In the genomic region with DNA sequence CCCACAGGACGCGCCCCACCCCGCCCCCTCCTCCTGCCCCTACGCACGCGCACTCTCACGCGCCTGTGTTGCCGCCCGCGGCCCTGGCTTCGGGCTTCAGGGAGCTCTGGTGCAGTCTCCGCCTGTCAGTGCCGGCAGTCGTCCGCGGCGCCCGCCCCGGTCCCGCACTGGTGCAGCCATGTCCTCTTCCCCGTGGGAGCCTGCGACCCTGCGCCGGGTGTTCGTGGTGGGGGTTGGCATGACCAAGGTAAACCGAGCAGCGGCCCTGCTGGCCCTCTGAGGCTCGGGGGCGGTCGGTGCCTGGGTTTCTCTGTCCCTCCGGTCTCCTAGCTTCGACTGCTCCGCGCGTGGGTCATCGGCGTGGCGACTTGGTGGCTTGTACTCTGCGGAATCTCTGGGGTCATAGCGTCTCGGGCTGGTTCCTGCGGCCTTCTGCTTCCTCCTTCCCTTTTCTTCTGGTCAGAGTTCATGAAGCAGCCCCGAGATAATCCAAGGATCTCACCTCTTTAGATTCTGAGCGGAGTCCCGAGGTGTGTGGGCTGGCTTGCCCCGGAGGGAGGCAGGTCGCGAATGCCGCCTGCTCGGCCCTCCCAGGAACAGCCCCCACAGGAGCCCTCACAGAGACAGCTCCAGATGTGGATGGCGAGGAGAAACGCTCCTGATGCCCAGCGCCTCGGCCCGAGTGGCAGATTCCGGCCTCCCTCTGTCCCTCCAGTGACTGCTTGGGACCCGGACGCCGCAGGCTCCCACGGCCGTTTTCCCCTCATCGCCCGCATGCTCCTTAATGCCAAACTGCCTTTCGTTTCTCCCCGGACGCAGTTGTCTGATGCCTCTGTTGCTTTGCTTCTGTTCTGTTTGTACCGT, we compare ENCODE assay signal across 1 cellular context.
TF ChIP-seq lines count a peak whose summit lies in the region.

TSS of gene SCP2 (plus strand) at position 58 of the 864 bp plus-strand sequence. CDS start at position 179, 121 bp downstream.

TF ChIP-seq in GM12878, 131 proteins besides CTCF, POLR2A, EP300 and RAD21:
- TF ChIP-seq KAT2A (conservative IDR thresholded peaks at IDR 0.05; ENCODE audit: control insufficient read depth, low read depth, low read length) (no peak), TBL1XR1 (IDR thresholded peaks at IDR 0.05; ENCODE audit: low read depth, low read length) (no peak), NR2F1 (conservative IDR thresholded peaks at IDR 0.05) (no peak), NRF1 (conservative IDR thresholded peaks at IDR 0.05; ENCODE audit: low read depth, low read length) (peak; percentile 30; the same call in 1 of the 2 replicates), ASH2L (IDR thresholded peaks at IDR 0.05; ENCODE audit: borderline replicate concordance, low read depth) (no peak), SREBF1 (IDR thresholded peaks at IDR 0.05; ENCODE audit: low read length) (no peak), ZNF384 (IDR thresholded peaks at IDR 0.05; ENCODE audit: borderline replicate concordance, low read depth, low read length) (no peak), RELA (IDR thresholded peaks at IDR 0.05; ENCODE audit: borderline replicate concordance, partially characterized antibody) (no peak), ZNF687 (IDR thresholded peaks at IDR 0.05) (peak; percentile 74; the same call in 1 of the 2 replicates), BACH1 (IDR thresholded peaks at IDR 0.05; ENCODE audit: borderline replicate concordance) (peak; percentile 29; the same call in 1 of the 2 replicates), MAX (IDR thresholded peaks at IDR 0.05; ENCODE audit: low read depth, low read length) (no peak), RELB (IDR thresholded peaks at IDR 0.05; ENCODE audit: low read depth) (no peak), SMAD5 (IDR thresholded peaks at IDR 0.05; ENCODE audit: low read depth) (no peak), IKZF1 (conservative IDR thresholded peaks at IDR 0.05) (peak; percentile 35), FOS (IDR thresholded peaks at IDR 0.05; ENCODE audit: borderline replicate concordance, extremely low read depth, insufficient read length) (no peak), RCOR1 (conservative IDR thresholded peaks at IDR 0.05; ENCODE audit: low read depth, low read length) (no peak), TAF1 (IDR thresholded peaks at IDR 0.05; ENCODE audit: borderline replicate concordance, low read depth, low read length) (no peak), CBX5 (IDR thresholded peaks at IDR 0.05; ENCODE audit: low read depth) (no peak), JUND (IDR thresholded peaks at IDR 0.05; ENCODE audit: low read depth, low read length) (no peak)
- TF ChIP-seq, protein P1, sequence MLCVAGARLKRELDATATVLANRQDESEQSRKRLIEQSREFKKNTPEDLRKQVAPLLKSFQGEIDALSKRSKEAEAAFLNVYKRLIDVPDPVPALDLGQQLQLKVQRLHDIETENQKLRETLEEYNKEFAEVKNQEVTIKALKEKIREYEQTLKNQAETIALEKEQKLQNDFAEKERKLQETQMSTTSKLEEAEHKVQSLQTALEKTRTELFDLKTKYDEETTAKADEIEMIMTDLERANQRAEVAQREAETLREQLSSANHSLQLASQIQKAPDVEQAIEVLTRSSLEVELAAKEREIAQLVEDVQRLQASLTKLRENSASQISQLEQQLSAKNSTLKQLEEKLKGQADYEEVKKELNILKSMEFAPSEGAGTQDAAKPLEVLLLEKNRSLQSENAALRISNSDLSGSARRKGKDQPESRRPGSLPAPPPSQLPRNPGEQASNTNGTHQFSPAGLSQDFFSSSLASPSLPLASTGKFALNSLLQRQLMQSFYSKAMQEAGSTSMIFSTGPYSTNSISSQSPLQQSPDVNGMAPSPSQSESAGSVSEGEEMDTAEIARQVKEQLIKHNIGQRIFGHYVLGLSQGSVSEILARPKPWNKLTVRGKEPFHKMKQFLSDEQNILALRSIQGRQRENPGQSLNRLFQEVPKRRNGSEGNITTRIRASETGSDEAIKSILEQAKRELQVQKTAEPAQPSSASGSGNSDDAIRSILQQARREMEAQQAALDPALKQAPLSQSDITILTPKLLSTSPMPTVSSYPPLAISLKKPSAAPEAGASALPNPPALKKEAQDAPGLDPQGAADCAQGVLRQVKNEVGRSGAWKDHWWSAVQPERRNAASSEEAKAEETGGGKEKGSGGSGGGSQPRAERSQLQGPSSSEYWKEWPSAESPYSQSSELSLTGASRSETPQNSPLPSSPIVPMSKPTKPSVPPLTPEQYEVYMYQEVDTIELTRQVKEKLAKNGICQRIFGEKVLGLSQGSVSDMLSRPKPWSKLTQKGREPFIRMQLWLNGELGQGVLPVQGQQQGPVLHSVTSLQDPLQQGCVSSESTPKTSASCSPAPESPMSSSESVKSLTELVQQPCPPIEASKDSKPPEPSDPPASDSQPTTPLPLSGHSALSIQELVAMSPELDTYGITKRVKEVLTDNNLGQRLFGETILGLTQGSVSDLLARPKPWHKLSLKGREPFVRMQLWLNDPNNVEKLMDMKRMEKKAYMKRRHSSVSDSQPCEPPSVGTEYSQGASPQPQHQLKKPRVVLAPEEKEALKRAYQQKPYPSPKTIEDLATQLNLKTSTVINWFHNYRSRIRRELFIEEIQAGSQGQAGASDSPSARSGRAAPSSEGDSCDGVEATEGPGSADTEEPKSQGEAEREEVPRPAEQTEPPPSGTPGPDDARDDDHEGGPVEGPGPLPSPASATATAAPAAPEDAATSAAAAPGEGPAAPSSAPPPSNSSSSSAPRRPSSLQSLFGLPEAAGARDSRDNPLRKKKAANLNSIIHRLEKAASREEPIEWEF (IDR thresholded peaks at IDR 0.05; ENCODE audit: insufficient replicate concordance, low read depth, low read length) = no peak
- TF ChIP-seq, protein P2, sequence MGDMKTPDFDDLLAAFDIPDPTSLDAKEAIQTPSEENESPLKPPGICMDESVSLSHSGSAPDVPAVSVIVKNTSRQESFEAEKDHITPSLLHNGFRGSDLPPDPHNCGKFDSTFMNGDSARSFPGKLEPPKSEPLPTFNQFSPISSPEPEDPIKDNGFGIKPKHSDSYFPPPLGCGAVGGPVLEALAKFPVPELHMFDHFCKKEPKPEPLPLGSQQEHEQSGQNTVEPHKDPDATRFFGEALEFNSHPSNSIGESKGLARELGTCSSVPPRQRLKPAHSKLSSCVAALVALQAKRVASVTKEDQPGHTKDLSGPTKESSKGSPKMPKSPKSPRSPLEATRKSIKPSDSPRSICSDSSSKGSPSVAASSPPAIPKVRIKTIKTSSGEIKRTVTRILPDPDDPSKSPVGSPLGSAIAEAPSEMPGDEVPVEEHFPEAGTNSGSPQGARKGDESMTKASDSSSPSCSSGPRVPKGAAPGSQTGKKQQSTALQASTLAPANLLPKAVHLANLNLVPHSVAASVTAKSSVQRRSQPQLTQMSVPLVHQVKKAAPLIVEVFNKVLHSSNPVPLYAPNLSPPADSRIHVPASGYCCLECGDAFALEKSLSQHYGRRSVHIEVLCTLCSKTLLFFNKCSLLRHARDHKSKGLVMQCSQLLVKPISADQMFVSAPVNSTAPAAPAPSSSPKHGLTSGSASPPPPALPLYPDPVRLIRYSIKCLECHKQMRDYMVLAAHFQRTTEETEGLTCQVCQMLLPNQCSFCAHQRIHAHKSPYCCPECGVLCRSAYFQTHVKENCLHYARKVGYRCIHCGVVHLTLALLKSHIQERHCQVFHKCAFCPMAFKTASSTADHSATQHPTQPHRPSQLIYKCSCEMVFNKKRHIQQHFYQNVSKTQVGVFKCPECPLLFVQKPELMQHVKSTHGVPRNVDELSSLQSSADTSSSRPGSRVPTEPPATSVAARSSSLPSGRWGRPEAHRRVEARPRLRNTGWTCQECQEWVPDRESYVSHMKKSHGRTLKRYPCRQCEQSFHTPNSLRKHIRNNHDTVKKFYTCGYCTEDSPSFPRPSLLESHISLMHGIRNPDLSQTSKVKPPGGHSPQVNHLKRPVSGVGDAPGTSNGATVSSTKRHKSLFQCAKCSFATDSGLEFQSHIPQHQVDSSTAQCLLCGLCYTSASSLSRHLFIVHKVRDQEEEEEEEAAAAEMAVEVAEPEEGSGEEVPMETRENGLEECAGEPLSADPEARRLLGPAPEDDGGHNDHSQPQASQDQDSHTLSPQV (IDR thresholded peaks at IDR 0.05) = no peak
